In genomic region chr12:75998292-75999063, GRCh38 we compare ENCODE assay signal across 2 cellular contexts.
A peak's percentile ranks its signal among the peaks of the same experiment; 100 is the strongest.
TF ChIP-seq lines count a peak whose summit lies in the region.

No MANE protein-coding gene starts in this region.

TF ChIP-seq in IMR-90, 13 proteins besides CTCF, POLR2A, EP300 and RAD21:
- TF ChIP-seq FOS (IDR thresholded peaks at IDR 0.05; ENCODE audit: low read depth, low read length), result 0 out of 2 replicates have a peak, but pooled peaks have one; percentile 14
- TF ChIP-seq CEBPB (IDR thresholded peaks at IDR 0.05; ENCODE audit: low read depth, low read length), result peak; percentile 69
- TF ChIP-seq RFX5 (IDR thresholded peaks at IDR 0.05; ENCODE audit: low read depth, low read length), result no peak
- TF ChIP-seq RCOR1 (IDR thresholded peaks at IDR 0.05; ENCODE audit: insufficient replicate concordance, low read length), result no peak
- no peak for TF ChIP-seq SMC3 (IDR thresholded peaks at IDR 0.05; ENCODE audit: low read depth, low read length)

TF ChIP-seq in endothelial cell of umbilical vein, 7 proteins besides CTCF, POLR2A, EP300 and RAD21:
- TF ChIP-seq FOS (IDR thresholded peaks at IDR 0.05; ENCODE audit: borderline replicate concordance, insufficient read depth, low read length) (peak; percentile 59), JUN (IDR thresholded peaks at IDR 0.05; ENCODE audit: borderline replicate concordance, insufficient read depth, insufficient read length, low read depth) (no peak), EZH2 (IDR thresholded peaks at IDR 0.05; ENCODE audit: borderline replicate concordance, low read depth, low read length, severe bottlenecking) (no peak)
